ENCODE assay signal across 8 cellular contexts in the genomic region with DNA sequence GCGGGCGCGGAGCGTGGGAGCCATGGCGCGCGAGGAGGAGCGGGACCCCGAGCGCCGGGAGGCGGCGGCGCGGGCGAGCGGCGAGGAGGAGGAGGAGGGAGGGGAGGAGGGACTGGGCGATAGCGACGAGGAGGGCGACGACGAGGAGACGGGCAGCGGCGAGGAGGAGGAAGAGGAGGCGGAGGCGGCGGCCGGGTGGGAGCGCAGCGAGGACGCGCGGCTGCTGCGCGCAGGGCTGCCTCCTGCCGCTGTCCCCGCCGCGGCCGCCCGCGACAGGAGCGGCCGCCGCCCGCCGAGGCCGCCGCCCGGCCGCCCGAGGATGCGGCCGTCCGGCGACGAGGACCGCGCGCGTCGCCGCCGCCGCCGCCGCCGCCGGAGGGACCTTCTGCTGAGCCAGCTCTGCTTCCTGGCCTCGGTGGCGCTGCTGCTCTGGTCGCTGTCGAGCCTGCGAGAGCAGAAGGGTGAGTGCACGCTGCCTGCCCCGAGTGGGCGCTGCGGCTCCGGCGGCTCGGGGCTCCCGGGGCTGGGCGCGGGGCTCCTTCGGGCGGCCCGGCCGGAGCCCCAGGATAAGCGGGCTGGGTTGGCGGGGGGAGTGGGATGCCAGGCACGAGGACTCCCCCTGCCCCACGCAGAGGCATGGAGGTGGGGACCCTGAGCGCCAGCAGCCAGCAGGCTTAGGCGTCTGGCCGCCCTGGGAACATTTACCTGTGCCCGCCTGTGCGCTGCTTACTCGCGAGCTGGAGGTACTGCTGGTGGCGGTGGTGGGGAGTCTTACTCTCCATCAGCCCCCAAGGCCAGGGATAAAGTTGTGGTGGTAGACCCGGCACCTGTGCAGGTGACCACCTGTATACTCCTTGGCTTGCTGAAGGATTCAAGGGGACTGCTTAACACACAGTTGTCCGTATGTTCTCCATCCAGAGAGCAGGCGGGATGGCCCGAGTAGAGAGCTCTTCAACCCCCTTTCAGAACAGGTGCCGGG. TPM values are rescaled to one million over a fixed set of nuclear protein-coding genes. Genes with fewer than 3 reads are reported as not detected.
DNase-seq lines count a peak whose midpoint lies in the region; ATAC-seq and FAIRE-seq lines count a peak whose summit lies in the region.

A gene (plus strand): TSS at position 119 of the 979 bp plus-strand sequence.

- H3K4me3 Mint-ChIP-seq in central memory CD8-positive, alpha-beta T cell, result peak within 1 kb of the TSS; percentile 27

- H3K27ac Mint-ChIP-seq in central memory CD8-positive, alpha-beta T cell (ENCODE audit: low read depth), result no peak within 1 kb of the TSS

- H3K27me3 Mint-ChIP-seq in central memory CD8-positive, alpha-beta T cell, result peaks cover 63% of the 10 kb centered on the region

- ATAC-seq in GM21423 (IDR thresholded peaks at IDR 0.05; ENCODE audit: unreplicated experiment), result peak; percentile 76
- peak; percentile 39 for ATAC-seq in central memory CD8-positive, alpha-beta T cell (replicated peaks; ENCODE audit: extremely low read depth, poor library complexity, severe bottlenecking)
- ATAC-seq in GM21528 (IDR thresholded peaks at IDR 0.05; ENCODE audit: low FRiP score, unreplicated experiment), result no peak

- DNase-seq in DMS53 treated with DMSO at 0.1 percent for 48 hours (lab: John Stamatoyannopoulos, UW; ENCODE audit: unreplicated experiment), result peak; percentile 64
- DNase-seq in NCI-H510A (lab: John Stamatoyannopoulos, UW), result peak; percentile 80
- DNase-seq in central memory CD8-positive, alpha-beta T cell (ENCODE audit: low spot score in 2 of 2), result no peak
- DNase-seq in islet precursor cell, result peak; percentile 93
- peak; percentile 47 for DNase-seq in small intestine
- DNase-seq in central memory CD4-positive, alpha-beta T cell, result no peak

- no peaks in the 10 kb centered on the region for H3K9me3 Mint-ChIP-seq in central memory CD8-positive, alpha-beta T cell

- H3K9me3 ChIP-seq in small intestine (ENCODE audit: control insufficient read depth, low read depth), result no peaks in the 10 kb centered on the region

- no peaks in the 10 kb centered on the region for H3K4me1 ChIP-seq in small intestine (ENCODE audit: control insufficient read depth in 2 of 2, insufficient read depth in 1 of 2, low read depth in 1 of 2, low read length in 1 of 2)

- no peaks in the 10 kb centered on the region for H3K4me1 Mint-ChIP-seq in central memory CD8-positive, alpha-beta T cell

- no peaks in the 10 kb centered on the region for H3K36me3 ChIP-seq in small intestine (ENCODE audit: control insufficient read depth in 2 of 2, insufficient read depth in 2 of 2, low read length in 2 of 2)

- WGBS in small intestine, 3 donors, result 2 to 5% (median 2%) methylated on average over 61 to 108 of the region's 108 CpGs

- peak within 1 kb of the TSS; percentile 35 to 53 for H3K4me3 ChIP-seq in small intestine (ENCODE audit: low read depth in 1 of 2, low read length in 2 of 2)

- peaks cover 0 to 12% of the 10 kb centered on the region in 2 donors for H3K27me3 ChIP-seq in small intestine (ENCODE audit: control insufficient read depth in 2 of 2, insufficient read depth in 2 of 2, low read length in 2 of 2)

- FAIRE-seq in small intestine (lab: Jason Lieb, UNC), result no peak

- H3K36me3 Mint-ChIP-seq in central memory CD8-positive, alpha-beta T cell (ENCODE audit: insufficient read depth), result no peaks in the 10 kb centered on the region

- H3K27ac ChIP-seq in small intestine (ENCODE audit: low read depth in 1 of 2, low read length in 1 of 2), result peak within 1 kb of the TSS in 1 of 2 donors; percentile 67

RNA-seq across cellular contexts. Expression of the gene that starts here (rescaled TPM):
- polyA plus RNA-seq in small intestine, result 1 to 10 TPM in 2 of 3 donors, not detected in 1; 1.6 to 4.0 TPM

Comparison
In these comparisons a context has a peak if more than half of its experiments do, and no peak if none do; other contexts are left out.
1. DNase-seq: peak in DMS53 treated with DMSO at 0.1 percent for 48 hours (single experiment), NCI-H510A (single experiment), islet precursor cell (single experiment) and small intestine (single experiment); none in central memory CD8-positive, alpha-beta T cell (0 of 2) and central memory CD4-positive, alpha-beta T cell (single experiment).